In the genomic region with DNA sequence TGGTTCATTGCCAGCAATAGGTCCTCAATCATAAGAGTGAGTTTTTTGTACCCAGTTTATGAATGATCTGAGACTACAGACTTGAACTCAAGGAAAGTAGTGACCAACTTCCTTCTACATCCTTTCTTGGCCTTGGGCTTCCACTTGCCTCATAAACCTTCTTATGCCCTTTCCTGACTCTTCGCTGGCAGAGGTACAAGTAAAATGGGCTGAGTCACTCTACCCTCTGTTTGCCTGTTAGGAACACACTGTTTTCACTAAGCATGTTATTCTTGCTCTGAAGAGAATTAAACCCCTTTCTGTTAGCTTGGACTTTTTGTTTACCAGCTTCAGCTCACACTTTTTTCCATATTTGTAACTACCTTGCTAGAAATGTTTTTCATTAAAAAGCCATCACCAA, we compare ENCODE assay signal across 21 cellular contexts.
DNase-seq lines count a peak whose midpoint lies in the region; ATAC-seq and TF ChIP-seq lines count a peak whose summit lies in the region.
"Had no signal": no experiment of that assay in that cellular context is flagged by ENCODE, and none has a peak within 500 bp of the region (broad histone marks: within the 10 kb centered on the region; RNA-seq: fewer than 3 reads in every experiment).

No MANE protein-coding gene starts in this region.

- WGBS in tibial nerve, 2 donors, result 63 to 79% methylated on average over 1 of the region's 1 CpG

- DNase-seq in DMS53 (lab: John Stamatoyannopoulos, UW) (peak; percentile 15), DMS53 treated with DMSO at 0.1 percent for 48 hours (lab: John Stamatoyannopoulos, UW; ENCODE audit: unreplicated experiment) (no peak), astrocyte of the hippocampus (ENCODE audit: low read depth, low spot score) (peak; percentile 3), left lobe of liver (ENCODE audit: low spot score) (no peak), tibial nerve (ENCODE audit: low spot score in 2 of 2) (peak; percentile 21 to 50), GM03348 (ENCODE audit: low spot score) (no peak), ureter (ENCODE audit: low spot score) (no peak)
- DNase-seq: 8988T; activated CD4-positive, alpha-beta memory T cell treated with anti-CD3 and anti-CD28 coated beads, Interleukin-2, amount 10 ng/mL, durations not matched to agents 7 days and 5 days; activated naive CD4-positive, alpha-beta T cell treated with anti-CD3 and anti-CD28 coated beads, Interleukin-2, amount 10 ng/mL, durations not matched to agents 7 days and 5 days; activated T-cell treated with anti-CD3 and anti-CD28 coated beads, Interleukin-2, amount 50 U/mL, for 4 hours; endodermal cell; GF-D8; mesenchymal stem cell; naive thymus-derived CD8-positive, alpha-beta T cell; NCI-H2107; stimulated activated CD4-positive, alpha-beta T cell treated with anti-CD3 and anti-CD28 coated beads, Interleukin-2, amount 100 ng/mL, for 24 hours; stimulated activated naive CD8-positive, alpha-beta T cell treated with anti-CD3 and anti-CD28 coated beads, Interleukin-15, Interleukin-2, amounts not matched to agents 100 U/mL and 50 U/mL, for 24 hours had no signal

- ATAC-seq in left lobe of liver, result peak; percentile 69
- ATAC-seq in HG03196 (IDR thresholded peaks at IDR 0.05; ENCODE audit: unreplicated experiment), result no peak
- ATAC-seq: activated T-cell treated with anti-CD3 and anti-CD28 coated beads, Interleukin-2, amount 50 U/mL, for 4 hours; naive thymus-derived CD8-positive, alpha-beta T cell; stimulated activated naive CD8-positive, alpha-beta T cell treated with anti-CD3 and anti-CD28 coated beads, Interleukin-15, Interleukin-2, amounts not matched to agents 100 U/mL and 50 U/mL, for 24 hours; WTC11 had no signal

- no peak overlapping the region for H3K4me3 ChIP-seq in tibial nerve

- TF ChIP-seq EP300 in tibial nerve (IDR thresholded peaks at IDR 0.05), result peak in 1 of 2 donors; percentile 50

- H3K4me1 ChIP-seq in tibial nerve, result peaks cover 0 to 8% (median 0%) of the 10 kb centered on the region in 4 donors

- no peak for TF ChIP-seq POLR2A in tibial nerve (IDR thresholded peaks at IDR 0.05)

- no peaks in the 10 kb centered on the region for H3K27me3 ChIP-seq in tibial nerve

- H3K36me3 ChIP-seq in tibial nerve, result no peaks in the 10 kb centered on the region

- H3K27ac ChIP-seq in tibial nerve, result no peak overlapping the region
- H3K27ac ChIP-seq: KMS-11 had no signal

- H3K9me3 ChIP-seq in tibial nerve, result no peaks in the 10 kb centered on the region

- no peak for TF ChIP-seq CTCF in tibial nerve (IDR thresholded peaks at IDR 0.05)

Comparison
In these comparisons a context has a peak if more than half of its experiments do, and no peak if none do; other contexts are left out.
1. DNase-seq: peak in DMS53 (single experiment), astrocyte of the hippocampus (single experiment) and tibial nerve (2 of 2); none in DMS53 treated with DMSO at 0.1 percent for 48 hours (single experiment), left lobe of liver (single experiment), GM03348 (single experiment) and ureter (single experiment).